Comparison of ENCODE assay signal across 31 cellular contexts in the genomic region with DNA sequence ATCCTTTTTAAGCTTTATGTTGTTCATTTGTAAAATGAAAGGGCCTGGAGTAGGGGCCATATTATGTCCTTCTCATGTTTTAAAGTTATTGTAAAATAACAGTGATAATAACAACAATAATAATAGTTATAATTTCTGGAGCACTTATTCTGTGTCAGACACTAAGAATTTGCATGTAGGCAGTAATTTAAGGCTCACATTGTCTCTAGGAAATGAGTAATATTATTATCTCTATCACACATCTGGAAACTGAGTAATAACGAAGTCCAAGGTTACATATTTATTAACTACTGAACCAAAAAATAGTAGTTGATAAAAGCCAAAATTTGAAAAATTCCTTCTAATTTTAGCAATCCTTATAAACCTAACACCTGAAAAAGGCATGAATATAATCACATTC.
DNase-seq lines count a peak whose midpoint lies in the region; FAIRE-seq and TF ChIP-seq lines count a peak whose summit lies in the region.
"Had no signal": no experiment of that assay in that cellular context is flagged by ENCODE, and none has a peak within 500 bp of the region (broad histone marks: within the 10 kb centered on the region; RNA-seq: fewer than 3 reads in every experiment).

No MANE protein-coding gene starts in this region.

- peak overlapping the region; percentile 24 for H3K4me2 ChIP-seq in endothelial cell of umbilical vein (ENCODE audit: insufficient read depth, low read length)
- H3K4me2 ChIP-seq: A549; BLaER1; BLaER1 treated with 17β-estradiol and CSF1 and Interleukin-3, amounts not matched to agents 10 nM and 100 nM had no signal

- H3K79me2 ChIP-seq in endothelial cell of umbilical vein (ENCODE audit: control insufficient read depth, insufficient read depth, low read length): no peaks in the 10 kb centered on the region

- CTCF ChIA-PET in endothelial cell of umbilical vein (lab: Charles Lee): interaction anchor here (1.0 kb wide), 1 partner anchor 9 kb away, joined by 3 read pairs; no protein-coding TSS in a partner anchor

- intact Hi-C loops in endothelial cell of umbilical vein (cut with micrococcal nuclease): loop anchor here (5.0 kb wide), 1 partner anchor 135 kb away; no protein-coding TSS in a partner anchor

- BruUV-seq in endothelial cell of umbilical vein (replicated peaks; lab: Mats Ljungman, UMichigan): no TSS peak

- peak overlapping the region; percentile 51 for H3K27ac ChIP-seq in endothelial cell of umbilical vein (ENCODE audit: insufficient read depth, low read depth, low read length)
- H3K27ac ChIP-seq: 22Rv1; A549; BLaER1; BLaER1 treated with 17β-estradiol and CSF1 and Interleukin-3, amounts not matched to agents 10 nM and 100 nM; C4-2B had no signal

- H3K9me1 ChIP-seq in endothelial cell of umbilical vein (replicated peaks; ENCODE audit: control insufficient read depth, extremely low read depth, insufficient read depth, low read length): no peaks in the 10 kb centered on the region

- no peak overlapping the region for H2AFZ ChIP-seq in endothelial cell of umbilical vein (ENCODE audit: low read depth, low read length)

- POLR2A ChIA-PET in endothelial cell of umbilical vein (lab: Charles Lee): no interaction called here

- dilution Hi-C loops in endothelial cell of umbilical vein (cut with MboI; ENCODE audit: extremely low pct_ligation_motif_present, low sequenced_read_pairs): no loop called here

- H3K9ac ChIP-seq in endothelial cell of umbilical vein (replicated peaks; ENCODE audit: extremely low read depth, insufficient read depth, low read length): no peak overlapping the region
- H3K9ac ChIP-seq: BLaER1; BLaER1 treated with 17β-estradiol and CSF1 and Interleukin-3, amounts not matched to agents 10 nM and 100 nM had no signal

- no peak overlapping the region for H3K4me3 ChIP-seq in endothelial cell of umbilical vein (replicated peaks in 1 of 3; ENCODE audit: insufficient read depth in 1 of 3, low read depth in 1 of 3, low read length in 3 of 3)
- H3K4me3 ChIP-seq: A549; BLaER1; BLaER1 treated with 17β-estradiol and CSF1 and Interleukin-3, amounts not matched to agents 10 nM and 100 nM had no signal

- H3K27me3 ChIP-seq in endothelial cell of umbilical vein (ENCODE audit: control insufficient read depth in 2 of 2, insufficient read depth in 2 of 2, low read length in 2 of 2): no peaks in the 10 kb centered on the region
- H3K27me3 ChIP-seq: BE2C; BLaER1; BLaER1 treated with 17β-estradiol and CSF1 and Interleukin-3, amounts not matched to agents 10 nM and 100 nM had no signal

- FAIRE-seq in endothelial cell of umbilical vein (lab: Jason Lieb, UNC): no peak
- no peak for FAIRE-seq in GM12892 (lab: Jason Lieb, UNC)
- FAIRE-seq: A549, D721Med had no signal

- DNase-seq in dermis blood vessel endothelial cell (peak; percentile 0), endothelial cell of umbilical vein (ENCODE audit: low read depth, low spot score) (peak; percentile 69), glomerular endothelial cell (ENCODE audit: extremely low read depth, low read depth, low spot score) (peak; percentile 22), C1 segment of cervical spinal cord (lab: John Stamatoyannopoulos, UW) (no peak), GM12892 (ENCODE audit: insufficient read length) (no peak)
- DNase-seq in stimulated activated CD4-positive, alpha-beta T cell treated with anti-CD3 and anti-CD28 coated beads, Interleukin-4, amount 100 ng/mL, for 4 hours: no peak
- DNase-seq: 8988T; ACHN; AML-193; BE2C; Caco-2; Calu3; CD4-positive, alpha-beta memory T cell; CD4-positive, alpha-beta T cell; CD4-positive, CD25-positive, alpha-beta regulatory T cell; CD8-positive, alpha-beta memory T cell; CD8-positive, alpha-beta T cell; COR-L47; DMS 273 treated with DMSO at 0.1 percent for 48 hours; DMS153; DMS53; DMS79; DMS79 treated with DMSO at 0.1 percent for 48 hours; DND-41; EL had no signal

- no peak for TF ChIP-seq POLR2A in endothelial cell of umbilical vein (IDR thresholded peaks at IDR 0.05; ENCODE audit: low read depth, low read length)
- no peak for TF ChIP-seq POLR2A in GM12892 (IDR thresholded peaks at IDR 0.05; ENCODE audit: low read depth, low read length)

- TF ChIP-seq CTCF in endothelial cell of umbilical vein (IDR thresholded peaks at IDR 0.05; ENCODE audit: extremely low read depth in 1 of 2, insufficient read depth in 1 of 2, low read depth in 1 of 2, low read length in 2 of 2): no peak

- H4K20me1 ChIP-seq in endothelial cell of umbilical vein (replicated peaks; ENCODE audit: control insufficient read depth, extremely low read depth, insufficient read depth, low read length): no peaks in the 10 kb centered on the region
- H4K20me1 ChIP-seq: BLaER1; BLaER1 treated with 17β-estradiol and CSF1 and Interleukin-3, amounts not matched to agents 10 nM and 100 nM had no signal

- H3K36me3 ChIP-seq in endothelial cell of umbilical vein (ENCODE audit: control insufficient read depth in 2 of 2, extremely low read depth in 1 of 2, insufficient read depth in 2 of 2, low read length in 2 of 2): no peaks in the 10 kb centered on the region
- H3K36me3 ChIP-seq: BE2C; BLaER1; BLaER1 treated with 17β-estradiol and CSF1 and Interleukin-3, amounts not matched to agents 10 nM and 100 nM had no signal

- H3K9me3 ChIP-seq in endothelial cell of umbilical vein (replicated peaks; ENCODE audit: control insufficient read depth, insufficient read depth, low read length): no peaks in the 10 kb centered on the region
- H3K9me3 ChIP-seq: A549; BE2C; BLaER1; BLaER1 treated with 17β-estradiol and CSF1 and Interleukin-3, amounts not matched to agents 10 nM and 100 nM; Caco-2 had no signal

- peaks cover 12% of the 10 kb centered on the region for H3K4me1 ChIP-seq in endothelial cell of umbilical vein (ENCODE audit: control insufficient read depth, extremely low read depth, insufficient read depth, low read length)
- H3K4me1 ChIP-seq: A549; BLaER1; BLaER1 treated with 17β-estradiol and CSF1 and Interleukin-3, amounts not matched to agents 10 nM and 100 nM; Caco-2 had no signal

TF ChIP-seq in endothelial cell of umbilical vein, 7 proteins besides CTCF, POLR2A, EP300 and RAD21:
- TF ChIP-seq GATA2 (IDR thresholded peaks at IDR 0.05; ENCODE audit: insufficient read depth, insufficient read length, low read depth, low read length) (peak; percentile 87), JUN (IDR thresholded peaks at IDR 0.05; ENCODE audit: borderline replicate concordance, insufficient read depth, insufficient read length, low read depth) (peak; percentile 78), MYC (IDR thresholded peaks at IDR 0.05; ENCODE audit: low read depth, low read length) (no peak), MAX (IDR thresholded peaks at IDR 0.05; ENCODE audit: insufficient read depth, insufficient read length) (no peak), FOS (IDR thresholded peaks at IDR 0.05; ENCODE audit: borderline replicate concordance, insufficient read depth, low read length) (peak; percentile 61)

Comparison
In these comparisons a context has a peak if more than half of its experiments do, and no peak if none do; other contexts are left out.
1. DNase-seq: peak in dermis blood vessel endothelial cell (single experiment), endothelial cell of umbilical vein (single experiment) and glomerular endothelial cell (single experiment); none in C1 segment of cervical spinal cord (0 of 14), stimulated activated CD4-positive, alpha-beta T cell treated with anti-CD3 and anti-CD28 coated beads, Interleukin-4, amount 100 ng/mL, for 4 hours (0 of 2) and GM12892 (single experiment).